Comparison of ENCODE assay signal across 21 cellular contexts in the genomic region with DNA sequence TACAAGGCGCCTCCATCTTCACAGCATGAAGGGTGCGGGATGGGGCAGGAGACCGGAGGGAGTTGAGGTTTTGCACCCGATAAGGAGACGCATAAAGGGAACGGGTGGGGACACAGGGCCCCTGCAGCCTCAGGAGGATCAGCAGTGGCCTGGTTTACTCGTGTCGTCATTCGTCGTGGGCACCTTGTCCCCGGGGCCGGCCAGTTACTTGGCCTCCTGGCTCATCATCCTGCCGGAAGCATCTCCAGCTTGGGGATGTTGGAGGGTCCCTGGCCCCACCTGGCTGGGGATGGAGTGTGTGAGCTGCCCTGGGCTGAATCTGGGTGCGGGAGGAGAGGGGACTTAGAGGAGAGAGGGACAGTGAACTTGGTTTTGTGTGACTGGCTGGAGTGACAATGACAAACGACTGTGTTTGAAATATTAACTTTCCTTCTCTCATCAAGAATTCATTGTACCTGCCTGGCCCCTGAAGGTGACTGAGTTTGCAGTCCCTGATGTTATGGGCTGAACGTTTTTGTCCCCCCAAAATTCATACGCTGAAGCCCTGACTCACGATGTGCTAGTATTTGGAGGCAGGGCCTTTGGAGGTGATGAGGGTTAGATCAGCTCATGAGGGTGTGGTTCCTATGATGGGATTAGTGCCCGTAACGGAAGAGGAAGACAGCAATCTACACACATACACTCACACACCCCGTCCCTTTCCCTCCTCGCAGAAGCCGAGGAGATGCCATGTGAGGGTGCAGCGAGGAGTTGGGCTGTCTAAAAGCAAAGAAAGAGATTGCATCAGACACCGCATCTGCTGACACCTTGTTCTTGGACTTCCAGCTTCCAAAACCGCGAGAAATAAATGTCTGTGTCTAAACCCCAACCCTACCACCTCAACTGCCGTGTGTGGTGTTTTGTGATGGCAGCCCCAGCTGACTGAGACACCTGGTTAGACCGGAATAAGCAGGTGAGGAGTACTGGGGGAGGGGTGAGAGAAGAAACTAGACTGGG.
DNase-seq lines count a peak whose midpoint lies in the region; ATAC-seq and TF ChIP-seq lines count a peak whose summit lies in the region.
"Had no signal": no experiment of that assay in that cellular context is flagged by ENCODE, and none has a peak within 500 bp of the region (broad histone marks: within the 10 kb centered on the region; RNA-seq: fewer than 3 reads in every experiment).

No MANE protein-coding gene starts in this region.

- H3K4me2 ChIP-seq in GM23338 = no peak overlapping the region
- H3K4me2 ChIP-seq: A549, PC-9 had no signal

- H3K79me2 ChIP-seq in GM23338 (replicated peaks; ENCODE audit: insufficient read depth) = no peaks in the 10 kb centered on the region

- H3K4me1 Mint-ChIP-seq in GM23338 (peaks cover 20% of the 10 kb centered on the region), neural crest cell (peaks cover 8% of the 10 kb centered on the region)
- no peaks in the 10 kb centered on the region for H3K4me1 Mint-ChIP-seq in central memory CD8-positive, alpha-beta T cell
- peaks cover 0 to 5% (median 0%) of the 10 kb centered on the region in 7 donors for H3K4me1 Mint-ChIP-seq in naive thymus-derived CD4-positive, alpha-beta T cell

- H4K20me1 ChIP-seq in GM23338 (replicated peaks; ENCODE audit: insufficient read depth) = no peaks in the 10 kb centered on the region

- H3K36me3 Mint-ChIP-seq in GM23338 (ENCODE audit: low read depth) = peaks cover 2% of the 10 kb centered on the region; the same call in 1 of the 3 replicates
- H3K36me3 Mint-ChIP-seq in central memory CD8-positive, alpha-beta T cell (ENCODE audit: insufficient read depth) = no peaks in the 10 kb centered on the region
- H3K36me3 Mint-ChIP-seq in neural crest cell (ENCODE audit: low read depth) = no peaks in the 10 kb centered on the region
- no peaks in the 10 kb centered on the region for H3K36me3 Mint-ChIP-seq in naive thymus-derived CD4-positive, alpha-beta T cell

- POLR2A ChIA-PET in naive thymus-derived CD4-positive, alpha-beta T cell (lab: Charles Lee) = no interaction called here

- H3K27ac ChIP-seq in GM23338 (ENCODE audit: low read depth) = no peak overlapping the region
- no peak overlapping the region for H3K27ac ChIP-seq in naive thymus-derived CD4-positive, alpha-beta T cell (ENCODE audit: low read depth, low read length)
- H3K27ac ChIP-seq: A549, GM23248, PC-9 had no signal

- no peak for DNase-seq in GM23338 (ENCODE audit: low spot score)
- DNase-seq in OCI-M1 (lab: John Stamatoyannopoulos, UW) = peak; percentile 14
- DNase-seq in central memory CD8-positive, alpha-beta T cell (ENCODE audit: low spot score in 2 of 2) = no peak
- no peak for DNase-seq in neural crest cell (ENCODE audit: low read depth, low spot score)
- DNase-seq in islet precursor cell = no peak
- DNase-seq in naive thymus-derived CD4-positive, alpha-beta T cell = no peak
- DNase-seq: Caco-2; CD4-positive, alpha-beta T cell; GM23248; IMR-90; Karpas-422; NCI-H1092; NCI-H1436 treated with DMSO at 0.1 percent for 48 hours; NCI-H2081 treated with DMSO at 0.1 percent for 48 hours; NCI-H2227 treated with DMSO at 0.1 percent for 48 hours; NCI-H510A treated with DMSO at 0.1 percent for 48 hours; PC-9 had no signal

- no peak overlapping the region for H3K4me3 ChIP-seq in GM23338
- H3K4me3 ChIP-seq in naive thymus-derived CD4-positive, alpha-beta T cell (ENCODE audit: low read length) = no peak overlapping the region
- H3K4me3 ChIP-seq: A549, GM12878, GM23248, PC-9 had no signal

- 0 out of 2 replicates have a peak overlapping the region, but pooled peaks have one; percentile 34 for H3K27ac Mint-ChIP-seq in GM23338
- H3K27ac Mint-ChIP-seq in central memory CD8-positive, alpha-beta T cell (ENCODE audit: low read depth) = peak overlapping the region; percentile 36
- peak overlapping the region; percentile 44 for H3K27ac Mint-ChIP-seq in neural crest cell (ENCODE audit: unreplicated experiment)
- no peak overlapping the region for H3K27ac Mint-ChIP-seq in naive thymus-derived CD4-positive, alpha-beta T cell
- H3K27ac Mint-ChIP-seq: CD4-positive, alpha-beta T cell had no signal

- ATAC-seq in GM23338 = no peak
- ATAC-seq in central memory CD8-positive, alpha-beta T cell (replicated peaks; ENCODE audit: extremely low read depth, poor library complexity, severe bottlenecking) = no peak
- no peak for ATAC-seq in naive thymus-derived CD4-positive, alpha-beta T cell
- ATAC-seq in GM18858 (IDR thresholded peaks at IDR 0.05; ENCODE audit: unreplicated experiment) = no peak
- no peak for ATAC-seq in activated CD4-positive, CD25-positive, alpha-beta regulatory T cell treated with anti-CD3 and anti-CD28 coated beads, Interleukin-2, amount 50 U/mL, for 24 hours
- ATAC-seq: A549, GM12878 had no signal

- H3K9me3 ChIP-seq in naive thymus-derived CD4-positive, alpha-beta T cell (ENCODE audit: control insufficient read depth in 2 of 3, low read length in 3 of 3) = no peaks in the 10 kb centered on the region
- H3K9me3 ChIP-seq: A549 had no signal

- peaks cover 7% of the 10 kb centered on the region; the same call in 1 of the 2 replicates for H3K4me1 ChIP-seq in GM23338 (ENCODE audit: insufficient read depth)
- no peaks in the 10 kb centered on the region for H3K4me1 ChIP-seq in naive thymus-derived CD4-positive, alpha-beta T cell (ENCODE audit: control insufficient read depth in 2 of 2, insufficient read depth in 2 of 2, low read length in 2 of 2)
- H3K4me1 ChIP-seq: A549, Caco-2 had no signal

- TF ChIP-seq CTCF in GM23338 (conservative IDR thresholded peaks at IDR 0.05; ENCODE audit: low read depth in 2 of 2) (no peak), neural crest cell (conservative IDR thresholded peaks at IDR 0.05) (no peak)

- peaks cover 5% of the 10 kb centered on the region for H3K27me3 ChIP-seq in GM23338 (ENCODE audit: insufficient read depth)
- peaks cover 0 to 5% of the 10 kb centered on the region in 2 donors for H3K27me3 ChIP-seq in naive thymus-derived CD4-positive, alpha-beta T cell (ENCODE audit: control insufficient read depth in 2 of 2, insufficient read depth in 2 of 2, low read length in 2 of 2)

- H3K4me3 Mint-ChIP-seq in GM23338 (no peak overlapping the region), neural crest cell (no peak overlapping the region)
- no peak overlapping the region for H3K4me3 Mint-ChIP-seq in central memory CD8-positive, alpha-beta T cell
- H3K4me3 Mint-ChIP-seq in naive thymus-derived CD4-positive, alpha-beta T cell = no peak overlapping the region
- H3K4me3 Mint-ChIP-seq: CD4-positive, alpha-beta T cell had no signal

- H3K9me2 ChIP-seq in GM23338 (ENCODE audit: insufficient read depth) = no peaks in the 10 kb centered on the region

- no peaks in the 10 kb centered on the region for H3F3A ChIP-seq in GM23338 (replicated peaks; ENCODE audit: low read depth)

- H3K9me3 Mint-ChIP-seq in GM23338 (peaks cover 5% of the 10 kb centered on the region), neural crest cell (peaks cover under 1% of the 10 kb centered on the region)
- H3K9me3 Mint-ChIP-seq in central memory CD8-positive, alpha-beta T cell = no peaks in the 10 kb centered on the region
- H3K9me3 Mint-ChIP-seq in naive thymus-derived CD4-positive, alpha-beta T cell = peaks cover 0 to 2% (median 0%) of the 10 kb centered on the region in 11 donors
- H3K9me3 Mint-ChIP-seq: CD4-positive, alpha-beta T cell had no signal

- CTCF ChIA-PET in naive thymus-derived CD4-positive, alpha-beta T cell (lab: Charles Lee) = interaction anchor here (2.5 kb wide), 1 partner anchor 447 kb away, joined by 17 read pairs; no protein-coding TSS in a partner anchor

- intact Hi-C loops in naive thymus-derived CD4-positive, alpha-beta T cell (cut with micrococcal nuclease) = no loop called here

- peak overlapping the region; percentile 59; the same call in 1 of the 2 replicates for H2AFZ ChIP-seq in GM23338
- H2AFZ ChIP-seq: GM23248, PC-9 had no signal

- peaks cover 8% of the 10 kb centered on the region for H3K27me3 Mint-ChIP-seq in GM23338 (ENCODE audit: insufficient read depth, low read depth, poor library complexity)
- H3K27me3 Mint-ChIP-seq in central memory CD8-positive, alpha-beta T cell = peaks cover 80% of the 10 kb centered on the region
- peaks cover 7% of the 10 kb centered on the region for H3K27me3 Mint-ChIP-seq in neural crest cell (ENCODE audit: low read depth)
- H3K27me3 Mint-ChIP-seq in naive thymus-derived CD4-positive, alpha-beta T cell = peaks cover 30 to 50% (median 45%) of the 10 kb centered on the region in 5 donors

- no peaks in the 10 kb centered on the region for H3K36me3 ChIP-seq in GM23338 (ENCODE audit: insufficient read depth)
- H3K36me3 ChIP-seq in naive thymus-derived CD4-positive, alpha-beta T cell (ENCODE audit: control insufficient read depth in 2 of 3, insufficient read depth in 3 of 3, low read length in 3 of 3) = no peaks in the 10 kb centered on the region

TF ChIP-seq in GM23338, 12 proteins besides CTCF, POLR2A, EP300 and RAD21 (continues in another document):
- TF ChIP-seq CREB1 (CRISPR knock-in tag; IDR thresholded peaks at IDR 0.05; ENCODE audit: low read depth) (no peak), ZNF331 (CRISPR knock-in tag; IDR thresholded peaks at IDR 0.05; ENCODE audit: low read depth) (no peak)

Comparison
In these comparisons a context has a peak if more than half of its experiments do, and no peak if none do; other contexts are left out.
1. H3K27ac Mint-ChIP-seq: peak in GM23338 (single experiment), central memory CD8-positive, alpha-beta T cell (single experiment) and neural crest cell (single experiment); none in naive thymus-derived CD4-positive, alpha-beta T cell (0 of 9).